ENCODE assay signal across 9 cellular contexts in genomic region chr6:152094992-152095592, GRCh38.
A peak's percentile ranks its signal among the peaks of the same experiment; 100 is the strongest.
DNase-seq lines count a peak whose midpoint lies in the region; ATAC-seq and TF ChIP-seq lines count a peak whose summit lies in the region.
"Had no signal": no experiment of that assay in that cellular context is flagged by ENCODE, and none has a peak within 500 bp of the region (broad histone marks: within the 10 kb centered on the region; RNA-seq: fewer than 3 reads in every experiment).

No MANE protein-coding gene starts in this region.

- 77 to 84% methylated on average over 3 of the region's 3 CpGs for WGBS in body of pancreas, 2 donors

- H3K27ac Mint-ChIP-seq in CD14-positive monocyte = peak overlapping the region; percentile 81 to 94 (median 90)

- no peaks in the 10 kb centered on the region for H3K9me3 ChIP-seq in body of pancreas
- H3K9me3 ChIP-seq in uterus = no peaks in the 10 kb centered on the region

- peaks cover 22% of the 10 kb centered on the region for H3K4me1 Mint-ChIP-seq in CD14-positive monocyte
- H3K4me1 Mint-ChIP-seq: central memory CD8-positive, alpha-beta T cell had no signal

- H3K36me3 ChIP-seq in body of pancreas (replicated peaks in 1 of 2; ENCODE audit: insufficient read depth in 1 of 2, low read depth in 2 of 2) (no peaks in the 10 kb centered on the region), uterus (no peaks in the 10 kb centered on the region)

- DNase-seq in CD14-positive monocyte (ENCODE audit: low spot score) (peak; percentile 94), LHCN-M2 (ENCODE audit: low read depth) (peak; percentile 99), body of pancreas (peak; percentile 31 to 76 (median 50)), kidney tubule cell (ENCODE audit: low spot score) (peak; percentile 99), uterus (peak; percentile 82 to 91), SHP77 treated with DMSO at 0.1 percent for 48 hours (lab: John Stamatoyannopoulos, UW) (no peak), dorsolateral prefrontal cortex (no peak)
- no peak for DNase-seq in activated naive CD4-positive, alpha-beta T cell treated with anti-CD3 and anti-CD28 coated beads, Interleukin-2, amount 50 U/mL, for 16 hours

- H3K9me3 Mint-ChIP-seq in CD14-positive monocyte = peaks cover 0 to 5% (median 0%) of the 10 kb centered on the region in 7 donors
- H3K9me3 Mint-ChIP-seq: central memory CD8-positive, alpha-beta T cell had no signal

- TF ChIP-seq POLR2A in body of pancreas (IDR thresholded peaks at IDR 0.05) (no peak), uterus (IDR thresholded peaks at IDR 0.05) (no peak)

- no peaks in the 10 kb centered on the region for H3K36me3 Mint-ChIP-seq in CD14-positive monocyte

- H3K4me3 ChIP-seq in body of pancreas (no peak overlapping the region), uterus (no peak overlapping the region), dorsolateral prefrontal cortex (no peak overlapping the region)

- H3K27ac ChIP-seq in body of pancreas (peak overlapping the region in 1 of 4 donors; percentile 41), uterus (peak overlapping the region; percentile 79 to 81), dorsolateral prefrontal cortex (no peak overlapping the region)

- H3K27me3 Mint-ChIP-seq in CD14-positive monocyte (ENCODE audit: low read depth in 3 of 3) = peaks cover 0 to 2% (median 0%) of the 10 kb centered on the region in 3 donors
- H3K27me3 Mint-ChIP-seq: central memory CD8-positive, alpha-beta T cell had no signal

- peak; percentile 68 for ATAC-seq in body of pancreas

- H3K4me3 Mint-ChIP-seq in CD14-positive monocyte = no peak overlapping the region
- H3K4me3 Mint-ChIP-seq: central memory CD8-positive, alpha-beta T cell had no signal

- TF ChIP-seq CTCF in CD14-positive monocyte (IDR thresholded peaks at IDR 0.05) (no peak), body of pancreas (IDR thresholded peaks at IDR 0.05) (no peak), uterus (IDR thresholded peaks at IDR 0.05) (no peak), dorsolateral prefrontal cortex (IDR thresholded peaks at IDR 0.05 in 54 of 56, conservative IDR thresholded peaks at IDR 0.05 in 2 of 56; ENCODE audit: low read depth in 1 of 56, partially characterized antibody in 56 of 56) (no peak)

- intact Hi-C loops in CD14-positive monocyte (cut with micrococcal nuclease) = no loop called here
- intact Hi-C loops in body of pancreas (cut with DNase I) = no loop called here
- intact Hi-C loops in uterus (cut with DNase I; ENCODE audit: low total_unique reads) = no loop called here
- intact Hi-C loops in dorsolateral prefrontal cortex (cut with DNase I) = no loop called here

- H3K4me1 ChIP-seq in body of pancreas (no peaks in the 10 kb centered on the region), uterus (peaks cover 0 to 3% of the 10 kb centered on the region in 2 donors)

- no peaks in the 10 kb centered on the region for H3K27me3 ChIP-seq in body of pancreas
- H3K27me3 ChIP-seq in uterus = no peaks in the 10 kb centered on the region
- H3K27me3 ChIP-seq in dorsolateral prefrontal cortex = no peaks in the 10 kb centered on the region

Comparison
In these comparisons a context has a peak if more than half of its experiments do, and no peak if none do; other contexts are left out.
1. DNase-seq: peak in CD14-positive monocyte (single experiment), LHCN-M2 (single experiment), body of pancreas (4 of 4), kidney tubule cell (single experiment) and uterus (2 of 2); none in SHP77 treated with DMSO at 0.1 percent for 48 hours (single experiment), dorsolateral prefrontal cortex (0 of 10) and activated naive CD4-positive, alpha-beta T cell treated with anti-CD3 and anti-CD28 coated beads, Interleukin-2, amount 50 U/mL, for 16 hours (single experiment).
2. H3K27ac ChIP-seq: peak in uterus (2 of 2); none in dorsolateral prefrontal cortex (0 of 59).